In genomic region chr11:2107521-2107920, GRCh38 we compare ENCODE assay signal across 27 cellular contexts. TPM values are rescaled to one million over a fixed set of nuclear protein-coding genes. Genes with fewer than 3 reads are reported as not detected.
"Had no signal": no experiment of that assay in that cellular context is flagged by ENCODE, and none has a peak within 500 bp of the region (broad histone marks: within the 10 kb centered on the region; RNA-seq: fewer than 3 reads in every experiment).

No MANE protein-coding gene starts in this region.

- H3K27ac ChIP-seq: gastrocnemius medialis, heart right ventricle, left ventricle myocardium inferior, lower lobe of right lung, neutrophil, pancreas, thoracic aorta, tibial nerve, upper lobe of left lung, uterus had no signal

- H3K9me3 Mint-ChIP-seq: immature natural killer cell; natural killer cell; stimulated activated naive B cell treated with anti-CD40 and anti-IgM and Interleukin-4, amounts not matched to agents 10 μg/mL and 1 μg/mL and 100 μg/mL, for 72 hours; stimulated activated naive CD8-positive, alpha-beta T cell treated with anti-CD3 and anti-CD28 coated beads, Interleukin-15, Interleukin-2, amounts not matched to agents 100 ng/mL and 50 ng/mL, for 24 hours had no signal

- H3K9me3 ChIP-seq: gastrocnemius medialis, heart right ventricle, left ventricle myocardium inferior, lower lobe of right lung, neutrophil, pancreas, thoracic aorta, upper lobe of left lung, uterus had no signal

- H3K4me3 Mint-ChIP-seq: immature natural killer cell; natural killer cell; stimulated activated naive B cell treated with anti-CD40 and anti-IgM and Interleukin-4, amounts not matched to agents 10 μg/mL and 1 μg/mL and 100 μg/mL, for 72 hours; stimulated activated naive CD8-positive, alpha-beta T cell treated with anti-CD3 and anti-CD28 coated beads, Interleukin-15, Interleukin-2, amounts not matched to agents 100 ng/mL and 50 ng/mL, for 24 hours had no signal

- H3K4me1 ChIP-seq: pancreas, uterus had no signal

- H3K36me3 ChIP-seq: gastrocnemius medialis, heart right ventricle, left ventricle myocardium inferior, lower lobe of right lung, neutrophil, pancreas, thoracic aorta, tibial nerve, upper lobe of left lung, uterus had no signal

- H3K27me3 ChIP-seq: gastrocnemius medialis, pancreas, tibial nerve, upper lobe of left lung, uterus had no signal

- H3K27ac Mint-ChIP-seq: immature natural killer cell; natural killer cell; progenitor cell of endocrine pancreas; stimulated activated naive B cell treated with anti-CD40 and anti-IgM and Interleukin-4, amounts not matched to agents 10 μg/mL and 1 μg/mL and 100 μg/mL, for 72 hours; stimulated activated naive CD8-positive, alpha-beta T cell treated with anti-CD3 and anti-CD28 coated beads, Interleukin-15, Interleukin-2, amounts not matched to agents 100 ng/mL and 50 ng/mL, for 24 hours had no signal

- H3K36me3 Mint-ChIP-seq: immature natural killer cell; natural killer cell; stimulated activated naive B cell treated with anti-CD40 and anti-IgM and Interleukin-4, amounts not matched to agents 10 μg/mL and 1 μg/mL and 100 μg/mL, for 72 hours had no signal

- DNase-seq: cortex of kidney; foreskin fibroblast; gastrocnemius medialis; heart right ventricle; hippocampal formation; immature natural killer cell; islet precursor cell; kidney glomerular epithelial cell; left colon; left ventricle myocardium inferior; natural killer cell; pancreas; stimulated activated CD4-positive, alpha-beta T cell treated with anti-CD3 and anti-CD28 coated beads, Interleukin-4, amount 100 ng/mL, for 4 hours; stimulated activated naive B cell treated with anti-CD40 and anti-IgM and Interleukin-4, amounts not matched to agents 10 μg/mL and 1 μg/mL and 100 μg/mL, for 72 hours; upper lobe of left lung; uterus had no signal

- H3K4me1 Mint-ChIP-seq: immature natural killer cell, natural killer cell had no signal

- H3K4me3 ChIP-seq: gastrocnemius medialis, heart right ventricle, left ventricle myocardium inferior, lower lobe of right lung, pancreas, thoracic aorta, tibial nerve, upper lobe of left lung, uterus had no signal

- ATAC-seq: gastrocnemius medialis, heart right ventricle, left colon, lower lobe of right lung, natural killer cell, pancreas, sciatic nerve had no signal

RNA-seq across cellular contexts. Expression of gene IGF2, which starts 31.7 kb away (rescaled TPM):
- total RNA-seq: natural killer cell had no signal
- polyA plus RNA-seq: immature natural killer cell, neural cell had no signal

RNA-seq across cellular contexts. Expression of gene INS, which starts 53.5 kb away (rescaled TPM):
- total RNA-seq: dermis microvascular lymphatic vessel endothelial cell, gastrocnemius medialis, left ventricle myocardium inferior, lower lobe of right lung, natural killer cell, omental fat pad, skeletal muscle tissue, thoracic aorta, uterus had no signal
- polyA plus RNA-seq: immature natural killer cell, neural cell had no signal
